In the genomic region with DNA sequence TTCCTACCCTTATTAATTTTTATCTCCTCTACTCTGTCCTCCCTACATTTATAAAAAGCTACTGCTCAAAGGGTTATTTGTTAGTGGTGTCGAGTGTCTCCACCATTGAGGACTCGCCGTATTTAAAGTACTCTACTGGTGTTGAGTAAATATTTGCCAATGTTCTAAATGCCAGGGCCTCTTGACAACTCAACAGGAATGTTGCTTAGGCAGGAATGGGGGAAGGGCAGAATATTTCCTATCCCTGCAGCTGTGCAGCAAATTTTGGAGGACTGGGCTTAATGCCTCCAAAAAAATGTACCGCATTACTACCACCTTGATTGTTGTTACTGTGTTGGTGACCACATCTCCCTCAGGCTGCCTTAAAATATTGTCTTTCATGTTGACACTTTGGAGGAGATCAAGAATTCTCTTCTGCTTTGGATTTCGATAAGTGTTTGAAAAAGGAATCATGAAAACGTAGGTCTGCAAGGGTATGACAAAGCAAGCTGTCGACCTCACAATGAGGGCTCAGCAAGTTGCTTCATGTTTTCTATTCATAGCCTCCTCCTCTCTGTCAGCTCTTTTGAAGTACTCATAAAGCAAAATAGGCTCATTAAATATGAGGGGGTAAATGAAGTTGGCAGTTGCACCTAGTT, we compare ENCODE assay signal across 8 cellular contexts.
DNase-seq lines count a peak whose midpoint lies in the region; ATAC-seq and TF ChIP-seq lines count a peak whose summit lies in the region.

No MANE protein-coding gene starts in this region.

- no peak for TF ChIP-seq EP300 in transverse colon (IDR thresholded peaks at IDR 0.05; ENCODE audit: low read depth)

- no peak overlapping the region for H4K5ac ChIP-seq in mesendoderm (ENCODE audit: low read length)

- H3K4me1 ChIP-seq in breast epithelium: no peaks in the 10 kb centered on the region
- no peaks in the 10 kb centered on the region for H3K4me1 ChIP-seq in mesendoderm (ENCODE audit: control insufficient read depth, low read depth, low read length)
- peaks cover 4 to 35% (median 13%) of the 10 kb centered on the region in 4 donors for H3K4me1 ChIP-seq in transverse colon

- H2AK5ac ChIP-seq in mesendoderm (ENCODE audit: low read length): no peak overlapping the region

- H3K27ac ChIP-seq in breast epithelium (peak overlapping the region; percentile 64 to 65), mesendoderm (ENCODE audit: low read depth, low read length) (no peak overlapping the region), transverse colon (no peak overlapping the region)

- H2BK15ac ChIP-seq in mesendoderm (replicated peaks; ENCODE audit: low read depth): no peak overlapping the region

- no peaks in the 10 kb centered on the region for H3K36me3 ChIP-seq in breast epithelium
- no peaks in the 10 kb centered on the region for H3K36me3 ChIP-seq in mesendoderm (ENCODE audit: control insufficient read depth, insufficient read depth, low read length)
- no peaks in the 10 kb centered on the region for H3K36me3 ChIP-seq in transverse colon

- TF ChIP-seq POLR2A in breast epithelium (IDR thresholded peaks at IDR 0.05) (no peak), transverse colon (IDR thresholded peaks at IDR 0.05) (no peak)

- H3K4me3 ChIP-seq in breast epithelium (no peak overlapping the region), mesendoderm (ENCODE audit: low read length) (no peak overlapping the region), transverse colon (no peak overlapping the region)

- no peak overlapping the region for H2BK5ac ChIP-seq in mesendoderm (ENCODE audit: low read length)

- in situ Hi-C loops in transverse colon (cut with MboI; ENCODE audit: low pct_ligation_motif_present in 1 of 4, low pct_unique_long_range_greater_than_20kb in 1 of 4, low sequenced_read_pairs in 3 of 4): no loop called here

- WGBS in mesendoderm (ENCODE audit: extremely low coverage, insufficient coverage, low lambda C conversion rate): no CpG with 5 or more reads among the region's 7 CpGs
- 33 to 54% methylated on average over 4 to 7 of the region's 7 CpGs for WGBS in transverse colon (ENCODE audit: low coverage in 1 of 2), 2 donors

- ATAC-seq in GM21367 (IDR thresholded peaks at IDR 0.05; ENCODE audit: unreplicated experiment): no peak

- no peak overlapping the region for H3K23ac ChIP-seq in mesendoderm (ENCODE audit: low read length)

- H3K4ac ChIP-seq in mesendoderm (ENCODE audit: low read depth, low read length): no peak overlapping the region

- no peaks in the 10 kb centered on the region for H3K27me3 ChIP-seq in breast epithelium
- H3K27me3 ChIP-seq in mesendoderm (ENCODE audit: insufficient read depth, low read length, poor library complexity): no peaks in the 10 kb centered on the region
- H3K27me3 ChIP-seq in transverse colon: no peaks in the 10 kb centered on the region

- intact Hi-C loops in breast epithelium (cut with DNase I; ENCODE audit: low total_unique reads): no loop called here
- intact Hi-C loops in transverse colon (cut with DNase I; ENCODE audit: low total_unique reads): no loop called here

- H3K18ac ChIP-seq in mesendoderm (ENCODE audit: low read length): no peak overlapping the region

- H4K8ac ChIP-seq in mesendoderm (ENCODE audit: low read depth, low read length): no peak overlapping the region

- H3K56ac ChIP-seq in mesendoderm (ENCODE audit: low read length): no peak overlapping the region

- TF ChIP-seq CTCF in breast epithelium (IDR thresholded peaks at IDR 0.05) (no peak), transverse colon (IDR thresholded peaks at IDR 0.05) (no peak)

- no peak overlapping the region for H2BK120ac ChIP-seq in mesendoderm (ENCODE audit: low read depth, low read length)

- no peaks in the 10 kb centered on the region for H3K79me1 ChIP-seq in mesendoderm (ENCODE audit: low read length)

- no peak overlapping the region for H3K9ac ChIP-seq in mesendoderm (ENCODE audit: low read length)

- DNase-seq in DMS79 (lab: John Stamatoyannopoulos, UW): peak; percentile 90
- DNase-seq in NCI-H2107 (lab: John Stamatoyannopoulos, UW): peak; percentile 63
- peak in 1 of 2 donors; percentile 32 for DNase-seq in breast epithelium (ENCODE audit: low spot score in 2 of 2)
- DNase-seq in mesendoderm: peak; percentile 70
- DNase-seq in dedifferentiated amniotic fluid mesenchymal stem cell (ENCODE audit: extremely low spot score): no peak
- no peak for DNase-seq in cerebellar nuclear complex (lab: John Stamatoyannopoulos, UW)
- no peak for DNase-seq in transverse colon

- H3K4me2 ChIP-seq in mesendoderm (ENCODE audit: low read length): no peak overlapping the region

- H3K9me3 ChIP-seq in breast epithelium (no peaks in the 10 kb centered on the region), transverse colon (no peaks in the 10 kb centered on the region)

- no peaks in the 10 kb centered on the region for H3K79me2 ChIP-seq in mesendoderm (ENCODE audit: control insufficient read depth, insufficient read depth, low read length)

Comparison
In these comparisons a context has a peak if more than half of its experiments do, and no peak if none do; other contexts are left out.
1. DNase-seq: peak in DMS79 (single experiment), NCI-H2107 (single experiment) and mesendoderm (single experiment); none in dedifferentiated amniotic fluid mesenchymal stem cell (single experiment), cerebellar nuclear complex (0 of 2) and transverse colon (single experiment).
2. H3K27ac ChIP-seq: peak in breast epithelium (2 of 2); none in mesendoderm (single experiment) and transverse colon (0 of 4).